In genomic region chr9:71911061-71911907, GRCh38 we compare ENCODE assay signal across 8 cellular contexts. TPM values are rescaled to one million over a fixed set of nuclear protein-coding genes. Genes with fewer than 3 reads are reported as not detected.
DNase-seq lines count a peak whose midpoint lies in the region; ATAC-seq and TF ChIP-seq lines count a peak whose summit lies in the region.

TSS of gene ABHD17B (minus strand) at chr9:71911193. CDS start at chr9:71875080, 36,113 bp downstream.
TSS of gene C9orf85 (plus strand) at chr9:71911639. CDS start at chr9:71911735, 96 bp downstream.

- intact Hi-C loops in Panc1 (cut with micrococcal nuclease; ENCODE audit: unreplicated experiment): loop anchor here (10.0 kb wide), 1 partner anchor 114 kb away; no protein-coding TSS in a partner anchor

- H3K9ac ChIP-seq in mucosa of stomach (ENCODE audit: low read length): peak within 1 kb of the TSS; percentile 82

- H3K36me3 ChIP-seq in Panc1 (ENCODE audit: control insufficient read depth, insufficient read depth, low read length): peaks cover 12% of the 10 kb centered on the region; the same call in 1 of the 2 replicates
- H3K36me3 ChIP-seq in esophagus (ENCODE audit: control insufficient read depth in 2 of 2, insufficient read depth in 2 of 2, low read length in 1 of 2): no peaks in the 10 kb centered on the region
- H3K36me3 ChIP-seq in mucosa of stomach (ENCODE audit: control insufficient read depth, insufficient read depth, low read length): no peaks in the 10 kb centered on the region

- WGBS in esophagus, 2 donors: 0 to 1% methylated on average over 45 of the region's 45 CpGs

- H3K27me3 ChIP-seq in Panc1 (ENCODE audit: control insufficient read depth, insufficient read depth, low read length): no peaks in the 10 kb centered on the region
- H3K27me3 ChIP-seq in esophagus (ENCODE audit: control insufficient read depth in 1 of 2, insufficient read depth in 2 of 2, low read length in 2 of 2): no peaks in the 10 kb centered on the region
- H3K27me3 ChIP-seq in mucosa of stomach (ENCODE audit: control insufficient read depth, insufficient read depth, low read length): no peaks in the 10 kb centered on the region

- H3K4me1 ChIP-seq in Panc1 (ENCODE audit: control insufficient read depth, insufficient read depth, low read length) (peaks cover 14% of the 10 kb centered on the region; the same call in 1 of the 2 replicates), esophagus (ENCODE audit: control insufficient read depth in 2 of 2, insufficient read depth in 2 of 2, low read length in 1 of 2) (peaks cover 4% of the 10 kb centered on the region in 2 donors), mucosa of stomach (ENCODE audit: control insufficient read depth, insufficient read depth, low read length) (peaks cover 21% of the 10 kb centered on the region)

- H3K9me3 ChIP-seq in Panc1 (ENCODE audit: control insufficient read depth, insufficient read depth, low read depth, low read length) (no peaks in the 10 kb centered on the region), esophagus (ENCODE audit: control insufficient read depth in 2 of 2, insufficient read depth in 1 of 2, low read depth in 1 of 2, low read length in 1 of 2) (no peaks in the 10 kb centered on the region), mucosa of stomach (ENCODE audit: control insufficient read depth, low read length) (no peaks in the 10 kb centered on the region)

- H3K4me3 ChIP-seq in Panc1 (ENCODE audit: low read depth in 2 of 2, low read length in 2 of 2): peak within 1 kb of the TSS; percentile 90 to 97
- peak within 1 kb of the TSS; percentile 91 to 97 for H3K4me3 ChIP-seq in esophagus (ENCODE audit: low read depth in 1 of 2, low read length in 2 of 2)
- H3K4me3 ChIP-seq in mucosa of stomach (ENCODE audit: low read length): peak within 1 kb of the TSS; percentile 93

- CTCF ChIA-PET in Panc1 (lab: Charles Lee): no interaction called here

- no peak for TF ChIP-seq CTCF in Panc1 (IDR thresholded peaks at IDR 0.05)

- in situ Hi-C loops in Panc1 (cut with HindIII; ENCODE audit: low pct_unique_long_range_greater_than_20kb, low sequenced_read_pairs): no loop called here

- H3K27ac ChIP-seq in Panc1 (ENCODE audit: low read length) (peak within 1 kb of the TSS; percentile 94), esophagus (ENCODE audit: low read depth in 2 of 2, low read length in 1 of 2) (peak within 1 kb of the TSS; percentile 94 to 99)

- ATAC-seq in GM21723 (IDR thresholded peaks at IDR 0.05; ENCODE audit: unreplicated experiment) (peak; percentile 92), Panc1 (peak; percentile 95)

- no TSS peak for BruUV-seq in Panc1 (replicated peaks; lab: Mats Ljungman, UMichigan)

- POLR2A ChIA-PET in Panc1 (lab: Charles Lee): interaction anchor here (0.6 to 0.7 kb wide), 2 partner anchors 12 to 77 kb away, joined by 3 to 9 read pairs; no protein-coding TSS in a partner anchor

- DNase-seq in DMS53 (lab: John Stamatoyannopoulos, UW): peak; percentile 99
- peak; percentile 98 for DNase-seq in KG1 (lab: John Stamatoyannopoulos, UW)
- peak; percentile 96 for DNase-seq in Panc1 (ENCODE audit: low read depth, low spot score)
- peak; percentile 96 for DNase-seq in activated T-cell treated with anti-CD3 and anti-CD28 coated beads, Interleukin-2, amount 50 U/mL, for 48 hours
- peak; percentile 88 to 91 for DNase-seq in stimulated activated CD8-positive, alpha-beta memory T cell treated with anti-CD3 and anti-CD28 coated beads, Interleukin-7, amount 100 ng/mL, for 1 hour (ENCODE audit: low read depth in 2 of 2)

RNA-seq across cellular contexts. Expression of gene ABHD17B, which starts in this region (rescaled TPM):
- total RNA-seq in Panc1 (2021; ENCODE audit: unreplicated experiment): 21.1 TPM
- 8.5 TPM for polyA plus RNA-seq in Panc1 (2012; ENCODE audit: insufficient read length)
- 1 to 10 TPM; 8.1 to 9.8 TPM for polyA plus RNA-seq in esophagus

RNA-seq across cellular contexts. Expression of gene C9orf85, which starts in this region (rescaled TPM):
- 8.0 TPM for total RNA-seq in Panc1 (2021; ENCODE audit: unreplicated experiment)
- polyA plus RNA-seq in Panc1 (2012; ENCODE audit: insufficient read length): 4.3 TPM
- polyA plus RNA-seq in esophagus: 10 to 100 TPM; 10.3 to 11.2 TPM

Comparison
In these comparisons a context has a peak if more than half of its experiments do, and no peak if none do; other contexts are left out.
1. Peak in every context shown above with its lines: DNase-seq, ATAC-seq, H3K4me3 ChIP-seq and H3K27ac ChIP-seq.